Comparison of ENCODE assay signal across 20 cellular contexts in genomic region chr22:47290706-47291430, GRCh38.
"Had no signal": no experiment of that assay in that cellular context is flagged by ENCODE, and none has a peak within 500 bp of the region (broad histone marks: within the 10 kb centered on the region; RNA-seq: fewer than 3 reads in every experiment).

No MANE protein-coding gene starts in this region.

- H3K27me3 Mint-ChIP-seq: activated naive CD8-positive, alpha-beta T cell treated with anti-CD3 and anti-CD28 coated beads for 36 hours; progenitor cell of endocrine pancreas; stimulated activated naive CD8-positive, alpha-beta T cell treated with anti-CD3 and anti-CD28 coated beads, Interleukin-15, Interleukin-2, amounts not matched to agents 100 ng/mL and 50 ng/mL, for 24 hours had no signal

- H3K4me1 Mint-ChIP-seq: activated naive CD8-positive, alpha-beta T cell treated with anti-CD3 and anti-CD28 coated beads for 36 hours; nephron; T-cell had no signal

- H3K4me3 ChIP-seq: body of pancreas, colonic mucosa, hepatocyte, left ventricle myocardium inferior, right atrium auricular region, skin epidermis had no signal

- H3K4me2 ChIP-seq: hepatocyte had no signal

- H3K9me3 ChIP-seq: body of pancreas, colonic mucosa, left ventricle myocardium inferior, right atrium auricular region had no signal

- H3K27me3 ChIP-seq: body of pancreas, colonic mucosa, hepatocyte, right atrium auricular region had no signal

- H3K4me3 Mint-ChIP-seq: activated CD8-positive, alpha-beta T cell treated with anti-CD3 and anti-CD28 coated beads, Interleukin-2, amount 10 ng/mL, durations not matched to agents 7 days and 5 days; activated naive CD8-positive, alpha-beta T cell treated with anti-CD3 and anti-CD28 coated beads for 36 hours; nephron; stimulated activated naive CD8-positive, alpha-beta T cell treated with anti-CD3 and anti-CD28 coated beads, Interleukin-15, Interleukin-2, amounts not matched to agents 100 ng/mL and 50 ng/mL, for 24 hours; T-cell had no signal

- H3K36me3 Mint-ChIP-seq: activated naive CD8-positive, alpha-beta T cell treated with anti-CD3 and anti-CD28 coated beads for 36 hours; T-cell had no signal

- H3K79me2 ChIP-seq: hepatocyte had no signal

- H3K36me3 ChIP-seq: colonic mucosa, left ventricle myocardium inferior, right atrium auricular region had no signal

- DNase-seq: activated CD4-positive, alpha-beta T cell treated with anti-CD3 and anti-CD28 coated beads for 48 hours; activated CD8-positive, alpha-beta memory T cell treated with anti-CD3 and anti-CD28 coated beads, Interleukin-2, amount 50 U/mL, for 4 hours; activated CD8-positive, alpha-beta T cell treated with anti-CD3 and anti-CD28 coated beads, Interleukin-2, amount 10 ng/mL, durations not matched to agents 7 days and 5 days; activated gamma-delta T cell treated with Interleukin-2 at 50 U/mL for 16 hours; activated naive CD8-positive, alpha-beta T cell treated with anti-CD3 and anti-CD28 coated beads for 36 hours; amygdala; central memory CD4-positive, alpha-beta T cell; colonic mucosa; left ventricle myocardium inferior; nucleus accumbens; stimulated activated CD4-positive, alpha-beta T cell treated with anti-CD3 and anti-CD28 coated beads, Interleukin-4, amount 100 ng/mL, for 24 hours; T-helper 9 cell had no signal

- H2AFZ ChIP-seq: hepatocyte had no signal

- H3K9me3 Mint-ChIP-seq: activated naive CD8-positive, alpha-beta T cell treated with anti-CD3 and anti-CD28 coated beads for 36 hours; stimulated activated naive CD8-positive, alpha-beta T cell treated with anti-CD3 and anti-CD28 coated beads, Interleukin-15, Interleukin-2, amounts not matched to agents 100 ng/mL and 50 ng/mL, for 24 hours; T-cell had no signal

- H3K4me1 ChIP-seq: body of pancreas, colonic mucosa, left ventricle myocardium inferior, right atrium auricular region had no signal

- H3K27ac Mint-ChIP-seq: activated CD8-positive, alpha-beta T cell treated with anti-CD3 and anti-CD28 coated beads, Interleukin-2, amount 10 ng/mL, durations not matched to agents 7 days and 5 days; activated naive CD8-positive, alpha-beta T cell treated with anti-CD3 and anti-CD28 coated beads for 36 hours; nephron; progenitor cell of endocrine pancreas; stimulated activated naive CD8-positive, alpha-beta T cell treated with anti-CD3 and anti-CD28 coated beads, Interleukin-15, Interleukin-2, amounts not matched to agents 100 ng/mL and 50 ng/mL, for 24 hours; T-cell had no signal

- H3K27ac ChIP-seq: body of pancreas, colonic mucosa, hepatocyte, left ventricle myocardium inferior, right atrium auricular region, skin epidermis had no signal
